ENCODE assay signal across 17 cellular contexts in the genomic region with DNA sequence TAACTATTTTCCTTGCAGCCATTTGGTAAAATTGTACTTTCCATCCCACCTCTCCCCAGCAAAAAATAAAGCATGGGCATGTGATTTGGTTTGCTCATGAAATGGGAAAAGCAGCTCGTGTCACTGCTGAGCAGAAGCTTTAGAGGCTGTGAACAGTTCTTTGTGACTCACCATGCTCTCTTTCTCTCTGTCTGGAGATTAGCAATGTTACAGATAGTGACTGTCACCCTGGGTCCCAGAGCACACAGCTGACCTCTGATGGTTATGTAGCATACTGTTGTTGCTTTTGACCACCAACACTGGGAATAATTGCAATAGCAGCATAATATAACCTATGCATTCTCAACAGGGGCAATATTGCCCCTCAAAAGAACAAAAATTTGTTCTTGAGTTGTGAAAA.
DNase-seq lines count a peak whose midpoint lies in the region; ATAC-seq and TF ChIP-seq lines count a peak whose summit lies in the region.
"Had no signal": no experiment of that assay in that cellular context is flagged by ENCODE, and none has a peak within 500 bp of the region (broad histone marks: within the 10 kb centered on the region; RNA-seq: fewer than 3 reads in every experiment).

No MANE protein-coding gene starts in this region.

- no peaks in the 10 kb centered on the region for H3K79me1 ChIP-seq in trophoblast cell (ENCODE audit: low read length)

- H4K12ac ChIP-seq in trophoblast cell (ENCODE audit: low read depth, low read length): no peak overlapping the region

- TF ChIP-seq POLR2A in gastrocnemius medialis (IDR thresholded peaks at IDR 0.05): no peak

- H2AFZ ChIP-seq in trophoblast cell (ENCODE audit: insufficient read depth, low read length, poor library complexity): no peak overlapping the region

- no peak overlapping the region for H3K4me2 ChIP-seq in trophoblast cell (ENCODE audit: low read length)

- CTCF ChIA-PET in WTC11 (lab: Charles Lee): no interaction called here

- in situ Hi-C loops in gastrocnemius medialis (cut with MboI; ENCODE audit: low sequenced_read_pairs in 4 of 4): no loop called here

- TF ChIP-seq CTCF in WTC11 (IDR thresholded peaks at IDR 0.05) (no peak), cardiac muscle cell (IDR thresholded peaks at IDR 0.05; ENCODE audit: low read depth, low read length) (no peak), gastrocnemius medialis (IDR thresholded peaks at IDR 0.05 in 4 of 5, conservative IDR thresholded peaks at IDR 0.05 in 1 of 5) (no peak)

- no peaks in the 10 kb centered on the region for H3K27me3 ChIP-seq in cardiac muscle cell
- H3K27me3 ChIP-seq in trophoblast cell (ENCODE audit: insufficient read depth, low read length): no peaks in the 10 kb centered on the region
- no peaks in the 10 kb centered on the region for H3K27me3 ChIP-seq in gastrocnemius medialis

- H3K27me3 Mint-ChIP-seq in WTC11 (ENCODE audit: low read depth): no peaks in the 10 kb centered on the region
- H3K27me3 Mint-ChIP-seq: brain had no signal

- H3K4me1 ChIP-seq in cardiac muscle cell (ENCODE audit: low read depth) (no peaks in the 10 kb centered on the region), trophoblast cell (ENCODE audit: control insufficient read depth in 1 of 2, insufficient read depth in 2 of 2, low read length in 2 of 2) (no peaks in the 10 kb centered on the region), gastrocnemius medialis (no peaks in the 10 kb centered on the region)

- POLR2A ChIA-PET in WTC11 (lab: Charles Lee): no interaction called here

- H2BK5ac ChIP-seq in trophoblast cell (ENCODE audit: low read depth, low read length, poor library complexity): no peak overlapping the region

- H3K9ac ChIP-seq in trophoblast cell (ENCODE audit: low read length): no peak overlapping the region

- no peak overlapping the region for H2BK12ac ChIP-seq in trophoblast cell (ENCODE audit: low read length)

- intact Hi-C loops in gastrocnemius medialis (cut with DNase I; ENCODE audit: low total_unique reads): no loop called here

- H3K36me3 Mint-ChIP-seq in WTC11: no peaks in the 10 kb centered on the region
- H3K36me3 Mint-ChIP-seq: brain; CD8-positive, alpha-beta T cell had no signal

- no peak overlapping the region for H2AK5ac ChIP-seq in trophoblast cell (ENCODE audit: low read length)

- peaks cover 5% of the 10 kb centered on the region for H3K9me3 Mint-ChIP-seq in WTC11
- H3K9me3 Mint-ChIP-seq: activated T-cell treated with anti-CD3 and anti-CD28 coated beads, Interleukin-2, amount 50 U/mL, for 4 hours; CD8-positive, alpha-beta T cell had no signal

- H4K8ac ChIP-seq in trophoblast cell (ENCODE audit: low read depth, low read length): no peak overlapping the region

- H3K27ac ChIP-seq in cardiac muscle cell (no peak overlapping the region), trophoblast cell (ENCODE audit: low read depth, low read length) (no peak overlapping the region), gastrocnemius medialis (no peak overlapping the region)
- H3K27ac ChIP-seq: WERI-Rb-1 had no signal

- H2BK120ac ChIP-seq in trophoblast cell (ENCODE audit: insufficient read depth, low read length, poor library complexity): no peak overlapping the region

- H3K14ac ChIP-seq in trophoblast cell (ENCODE audit: low read length): no peak overlapping the region

- ATAC-seq in WTC11 (peak; percentile 34; the same call in 1 of the 2 replicates), HG03196 (IDR thresholded peaks at IDR 0.05; ENCODE audit: unreplicated experiment) (no peak), gastrocnemius medialis (no peak), GM21529 (IDR thresholded peaks at IDR 0.05; ENCODE audit: unreplicated experiment) (no peak)
- ATAC-seq: activated T-cell treated with anti-CD3 and anti-CD28 coated beads, Interleukin-2, amount 50 U/mL, for 4 hours; CD8-positive, alpha-beta T cell; naive thymus-derived CD8-positive, alpha-beta T cell; sciatic nerve had no signal

- H3K18ac ChIP-seq in trophoblast cell (ENCODE audit: low read length): no peak overlapping the region

- H3K79me2 ChIP-seq in trophoblast cell (ENCODE audit: control insufficient read depth, insufficient read depth, low read length, poor library complexity): no peaks in the 10 kb centered on the region

- H3K36me3 ChIP-seq in cardiac muscle cell (no peaks in the 10 kb centered on the region), trophoblast cell (ENCODE audit: control insufficient read depth in 1 of 2, insufficient read depth in 2 of 2, low read length in 2 of 2) (no peaks in the 10 kb centered on the region), gastrocnemius medialis (no peaks in the 10 kb centered on the region)
- H3K36me3 ChIP-seq: WERI-Rb-1 had no signal

- no peak overlapping the region for H4K91ac ChIP-seq in trophoblast cell (ENCODE audit: low read depth, low read length)

- DNase-seq in HuH-7 (ENCODE audit: low spot score) (peak; percentile 16), WTC11 (ENCODE audit: low spot score) (no peak), cardiac muscle cell (ENCODE audit: low read depth in 1 of 2, low spot score in 1 of 2) (peak; percentile 23 to 29), trophoblast cell (peak; percentile 3 to 7), gastrocnemius medialis (no peak)
- no peak for DNase-seq in activated CD4-positive, alpha-beta T cell treated with anti-CD3 and anti-CD28 coated beads for 4 hours
- DNase-seq: activated T-cell treated with anti-CD3 and anti-CD28 coated beads, Interleukin-2, amount 50 U/mL, for 4 hours; CD8-positive, alpha-beta T cell; GF-D8; Kasumi-1; naive thymus-derived CD8-positive, alpha-beta T cell; substantia nigra; WERI-Rb-1 had no signal

- H3K23ac ChIP-seq in trophoblast cell (ENCODE audit: low read length): no peak overlapping the region

- no peak overlapping the region for H3K27ac Mint-ChIP-seq in WTC11
- H3K27ac Mint-ChIP-seq: brain; CD8-positive, alpha-beta T cell; naive thymus-derived CD8-positive, alpha-beta T cell had no signal

- H3K4me1 Mint-ChIP-seq in WTC11: no peaks in the 10 kb centered on the region

- no peak overlapping the region for H3K4me3 Mint-ChIP-seq in WTC11
- H3K4me3 Mint-ChIP-seq: activated T-cell treated with anti-CD3 and anti-CD28 coated beads, Interleukin-2, amount 50 U/mL, for 4 hours; brain; CD8-positive, alpha-beta T cell; naive thymus-derived CD8-positive, alpha-beta T cell had no signal

- H3K9me3 ChIP-seq in cardiac muscle cell (ENCODE audit: low read depth): no peaks in the 10 kb centered on the region
- H3K9me3 ChIP-seq in trophoblast cell (ENCODE audit: insufficient read depth, low read depth, low read length): no peaks in the 10 kb centered on the region
- H3K9me3 ChIP-seq in gastrocnemius medialis: no peaks in the 10 kb centered on the region

- no CpG with 5 or more reads among the region's 1 CpG for WGBS in trophoblast cell (ENCODE audit: extremely low coverage, insufficient coverage, insufficient read length)

- H3K4ac ChIP-seq in trophoblast cell (ENCODE audit: low read depth, low read length): no peak overlapping the region

- no peak overlapping the region for H3K4me3 ChIP-seq in cardiac muscle cell
- no peak overlapping the region for H3K4me3 ChIP-seq in trophoblast cell (ENCODE audit: low read depth, low read length)
- no peak overlapping the region for H3K4me3 ChIP-seq in gastrocnemius medialis

TF ChIP-seq in WTC11, 78 proteins besides CTCF, POLR2A, EP300 and RAD21:
- no peak for TF ChIP-seq NFE2L1 (CRISPR knock-in tag; IDR thresholded peaks at IDR 0.05)
- no peak for TF ChIP-seq SMAD3 (CRISPR knock-in tag; IDR thresholded peaks at IDR 0.05; ENCODE audit: borderline replicate concordance)
- TF ChIP-seq CREM (CRISPR knock-in tag; IDR thresholded peaks at IDR 0.05): no peak
- TF ChIP-seq MYBL2 (CRISPR knock-in tag; IDR thresholded peaks at IDR 0.05): no peak
- no peak for TF ChIP-seq ZNF138 (CRISPR knock-in tag; conservative IDR thresholded peaks at IDR 0.05)
- no peak for TF ChIP-seq JUN (CRISPR knock-in tag; IDR thresholded peaks at IDR 0.05)
- no peak for TF ChIP-seq MAX (CRISPR knock-in tag; IDR thresholded peaks at IDR 0.05)
- no peak for TF ChIP-seq AFF4 (CRISPR knock-in tag; IDR thresholded peaks at IDR 0.05; ENCODE audit: borderline replicate concordance)
- TF ChIP-seq ZNF396 (CRISPR knock-in tag; IDR thresholded peaks at IDR 0.05; ENCODE audit: borderline replicate concordance): no peak
TF ChIP-seq in WTC11: peak in this region for 0.

Comparison
In these comparisons a context has a peak if more than half of its experiments do, and no peak if none do; other contexts are left out.
1. DNase-seq: peak in HuH-7 (single experiment), cardiac muscle cell (2 of 2) and trophoblast cell (2 of 2); none in WTC11 (single experiment), activated CD4-positive, alpha-beta T cell treated with anti-CD3 and anti-CD28 coated beads for 4 hours (0 of 2) and gastrocnemius medialis (0 of 2).